Comparison of ENCODE assay signal across 8 cellular contexts in the genomic region with DNA sequence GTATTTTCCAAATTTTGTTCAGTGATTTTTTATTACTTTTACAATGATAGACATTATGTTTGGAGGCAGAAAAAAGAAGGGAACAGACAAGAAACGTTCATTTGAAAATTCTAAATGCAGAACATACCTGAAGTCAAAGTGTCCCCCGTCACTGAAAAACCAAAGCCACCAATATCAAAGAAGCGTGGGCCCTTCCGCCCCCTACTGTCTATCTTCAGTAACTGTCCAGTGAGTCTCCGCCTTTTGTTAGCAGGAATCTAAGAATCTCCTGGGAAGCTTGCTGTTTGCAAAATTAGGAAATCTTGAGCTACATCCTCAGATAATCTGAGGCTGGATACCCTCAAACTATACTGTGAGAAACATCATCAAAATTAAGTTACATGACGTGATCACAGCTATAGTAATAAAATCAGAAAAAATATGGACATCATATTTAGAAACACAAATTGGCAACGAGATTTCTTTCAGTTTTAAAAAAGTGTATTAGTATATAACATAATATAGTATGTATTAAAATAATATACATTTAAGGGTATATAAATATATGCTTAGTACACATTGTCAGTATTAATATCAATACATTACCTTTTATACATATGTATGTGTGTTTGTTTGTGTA.
DNase-seq lines count a peak whose midpoint lies in the region; ATAC-seq and TF ChIP-seq lines count a peak whose summit lies in the region.

No MANE protein-coding gene starts in this region.

- H3K27me3 ChIP-seq in endodermal cell (ENCODE audit: control insufficient read depth, insufficient read depth, low read length, poor library complexity, severe bottlenecking) (no peaks in the 10 kb centered on the region), suprapubic skin (no peaks in the 10 kb centered on the region)

- intact Hi-C loops in activated B cell treated with CpG ODN at 0.5 μM for 24 hours (cut with micrococcal nuclease), result loop anchor here (1.0 to 10.0 kb wide), 9 partner anchors 110 to 1459 kb away; no protein-coding TSS in a partner anchor

- H3K4me1 Mint-ChIP-seq in activated B cell treated with CpG ODN at 0.5 μM for 24 hours (peaks cover 5% of the 10 kb centered on the region), endodermal cell (peaks cover 2% of the 10 kb centered on the region)

- H3K9me3 Mint-ChIP-seq in activated B cell treated with CpG ODN at 0.5 μM for 24 hours (no peaks in the 10 kb centered on the region), endodermal cell (no peaks in the 10 kb centered on the region)

- H3K4me3 Mint-ChIP-seq in activated B cell treated with CpG ODN at 0.5 μM for 24 hours, result no peak overlapping the region
- H3K4me3 Mint-ChIP-seq in endodermal cell, result no peak overlapping the region

- ATAC-seq in activated B cell treated with CpG ODN at 0.5 μM for 24 hours (ENCODE audit: low read depth), result peak; percentile 52
- no peak for ATAC-seq in GM19328 (IDR thresholded peaks at IDR 0.05; ENCODE audit: unreplicated experiment)

- no peak for TF ChIP-seq POLR2A in suprapubic skin (IDR thresholded peaks at IDR 0.05)

- no peak overlapping the region for H3K9ac ChIP-seq in endodermal cell (ENCODE audit: extremely low read depth, low read length, poor library complexity, severe bottlenecking)

- H3K27ac ChIP-seq in endodermal cell (ENCODE audit: low read depth, low read length) (no peak overlapping the region), suprapubic skin (no peak overlapping the region)

- H3K36me3 Mint-ChIP-seq in activated B cell treated with CpG ODN at 0.5 μM for 24 hours (ENCODE audit: low read depth) (no peaks in the 10 kb centered on the region), endodermal cell (ENCODE audit: low read depth) (no peaks in the 10 kb centered on the region)

- POLR2A ChIA-PET in activated B cell treated with CpG ODN at 0.5 μM for 24 hours (lab: Charles Lee), result interaction anchor here (1.5 to 1.8 kb wide), 2 partner anchors 871 to 873 kb away, joined by 8 to 12 read pairs; partner anchors contain the start of gene KLF6

- WGBS in endodermal cell (ENCODE audit: insufficient coverage in 1 of 2, insufficient read length in 1 of 2), 2 experiments, result 8 to 11% methylated on average over 5 of the region's 7 CpGs
- 14% methylated on average over 7 of the region's 7 CpGs for WGBS in suprapubic skin

- H3K9me3 ChIP-seq in endodermal cell (ENCODE audit: control insufficient read depth, low read length) (no peaks in the 10 kb centered on the region), suprapubic skin (no peaks in the 10 kb centered on the region)

- peak; percentile 66 for DNase-seq in activated CD8-positive, alpha-beta memory T cell treated with anti-CD3 and anti-CD28 coated beads for 24 hours
- no peak for DNase-seq in activated CD8-positive, alpha-beta memory T cell treated with anti-CD3 and anti-CD28 coated beads, Interleukin-2, amount 50 U/mL, for 48 hours
- DNase-seq in NCI-H1105 (lab: John Stamatoyannopoulos, UW) (peak; percentile 5), activated B cell treated with CpG ODN at 0.5 μM for 24 hours (no peak), endodermal cell (peak; percentile 76), midbrain (lab: John Stamatoyannopoulos, UW) (peak; percentile 53), suprapubic skin (ENCODE audit: low spot score in 2 of 2) (no peak)

- H3K27ac Mint-ChIP-seq in activated B cell treated with CpG ODN at 0.5 μM for 24 hours (no peak overlapping the region), endodermal cell (no peak overlapping the region)

- H3K27me3 Mint-ChIP-seq in activated B cell treated with CpG ODN at 0.5 μM for 24 hours (peaks cover 2% of the 10 kb centered on the region), endodermal cell (ENCODE audit: insufficient read depth) (no peaks in the 10 kb centered on the region)

- no peak for TF ChIP-seq EP300 in suprapubic skin (IDR thresholded peaks at IDR 0.05)

- CTCF ChIA-PET in activated B cell treated with CpG ODN at 0.5 μM for 24 hours (lab: Charles Lee), result interaction anchor here (0.7 to 2.7 kb wide), 15 partner anchors 16 to 1463 kb away, joined by 3 to 21 read pairs (median 5); partner anchors contain the start of gene KLF6

- H3K4me1 ChIP-seq in endodermal cell (ENCODE audit: control insufficient read depth, insufficient read depth, low read length) (no peaks in the 10 kb centered on the region), suprapubic skin (peaks cover 31% of the 10 kb centered on the region)

- H3K36me3 ChIP-seq in endodermal cell (ENCODE audit: control insufficient read depth, insufficient read depth, low read length), result no peaks in the 10 kb centered on the region
- H3K36me3 ChIP-seq in suprapubic skin, result no peaks in the 10 kb centered on the region

- no peak overlapping the region for H3K4me3 ChIP-seq in endodermal cell (ENCODE audit: low read length)
- H3K4me3 ChIP-seq in suprapubic skin, result no peak overlapping the region

- TF ChIP-seq CTCF in activated B cell treated with CpG ODN at 0.5 μM for 24 hours (IDR thresholded peaks at IDR 0.05) (no peak), endodermal cell (conservative IDR thresholded peaks at IDR 0.05) (peak; percentile 95), suprapubic skin (IDR thresholded peaks at IDR 0.05) (peak; percentile 81 to 91)

Comparison
In these comparisons a context has a peak if more than half of its experiments do, and no peak if none do; other contexts are left out.
1. DNase-seq: peak in activated CD8-positive, alpha-beta memory T cell treated with anti-CD3 and anti-CD28 coated beads for 24 hours (single experiment), NCI-H1105 (single experiment), endodermal cell (single experiment) and midbrain (single experiment); none in activated CD8-positive, alpha-beta memory T cell treated with anti-CD3 and anti-CD28 coated beads, Interleukin-2, amount 50 U/mL, for 48 hours (single experiment), activated B cell treated with CpG ODN at 0.5 μM for 24 hours (single experiment) and suprapubic skin (0 of 2).